Comparison of ENCODE assay signal across 1 cellular context in the genomic region with DNA sequence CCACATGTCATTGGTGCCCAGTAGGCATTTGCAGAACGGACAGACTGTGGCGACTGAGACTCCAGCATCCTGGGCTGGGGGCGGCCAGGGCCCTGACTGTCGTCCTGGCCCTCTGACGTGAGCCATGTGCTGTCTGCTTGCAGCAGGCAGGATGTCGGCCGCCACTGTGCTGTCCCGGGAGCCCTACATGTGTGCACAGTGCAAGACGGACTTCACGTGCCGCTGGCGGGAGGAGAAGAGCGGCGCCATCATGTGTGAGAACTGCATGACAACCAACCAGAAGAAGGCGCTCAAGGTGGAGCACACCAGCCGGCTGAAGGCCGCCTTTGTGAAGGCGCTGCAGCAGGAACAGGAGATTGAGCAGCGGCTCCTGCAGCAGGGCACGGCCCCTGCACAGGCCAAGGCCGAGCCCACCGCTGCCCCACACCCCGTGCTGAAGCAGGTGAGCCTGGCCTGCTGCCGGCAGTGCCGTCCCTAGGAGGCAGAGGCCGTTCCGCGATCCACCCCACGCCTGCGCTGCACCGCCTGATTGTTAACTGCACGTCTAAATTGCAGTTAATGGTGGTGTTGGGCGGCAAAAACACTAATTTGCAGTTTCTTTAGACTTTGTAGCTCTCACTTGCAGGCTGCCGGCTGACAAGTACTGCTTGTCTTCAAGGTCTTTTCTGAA.
TF ChIP-seq lines count a peak whose summit lies in the region.

No MANE protein-coding gene starts in this region.

TF ChIP-seq in HepG2, 621 proteins besides CTCF, POLR2A, EP300 and RAD21:
- TF ChIP-seq KLF11 (CRISPR knock-in tag; IDR thresholded peaks at IDR 0.05) (no peak), AGO2 (optimal IDR thresholded peaks at IDR 0.05; ENCODE audit: low read depth, low read length) (peak; percentile 38), CEBPG (CRISPR knock-in tag; IDR thresholded peaks at IDR 0.05) (no peak)
- TF ChIP-seq, protein P1, sequence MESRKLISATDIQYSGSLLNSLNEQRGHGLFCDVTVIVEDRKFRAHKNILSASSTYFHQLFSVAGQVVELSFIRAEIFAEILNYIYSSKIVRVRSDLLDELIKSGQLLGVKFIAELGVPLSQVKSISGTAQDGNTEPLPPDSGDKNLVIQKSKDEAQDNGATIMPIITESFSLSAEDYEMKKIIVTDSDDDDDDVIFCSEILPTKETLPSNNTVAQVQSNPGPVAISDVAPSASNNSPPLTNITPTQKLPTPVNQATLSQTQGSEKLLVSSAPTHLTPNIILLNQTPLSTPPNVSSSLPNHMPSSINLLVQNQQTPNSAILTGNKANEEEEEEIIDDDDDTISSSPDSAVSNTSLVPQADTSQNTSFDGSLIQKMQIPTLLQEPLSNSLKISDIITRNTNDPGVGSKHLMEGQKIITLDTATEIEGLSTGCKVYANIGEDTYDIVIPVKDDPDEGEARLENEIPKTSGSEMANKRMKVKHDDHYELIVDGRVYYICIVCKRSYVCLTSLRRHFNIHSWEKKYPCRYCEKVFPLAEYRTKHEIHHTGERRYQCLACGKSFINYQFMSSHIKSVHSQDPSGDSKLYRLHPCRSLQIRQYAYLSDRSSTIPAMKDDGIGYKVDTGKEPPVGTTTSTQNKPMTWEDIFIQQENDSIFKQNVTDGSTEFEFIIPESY (CRISPR knock-in tag; IDR thresholded peaks at IDR 0.05): peak; percentile 69; the same call in 1 of the 2 replicates
TF ChIP-seq in HepG2: peak in this region for 2.
